ENCODE assay signal across 8 cellular contexts in the genomic region with DNA sequence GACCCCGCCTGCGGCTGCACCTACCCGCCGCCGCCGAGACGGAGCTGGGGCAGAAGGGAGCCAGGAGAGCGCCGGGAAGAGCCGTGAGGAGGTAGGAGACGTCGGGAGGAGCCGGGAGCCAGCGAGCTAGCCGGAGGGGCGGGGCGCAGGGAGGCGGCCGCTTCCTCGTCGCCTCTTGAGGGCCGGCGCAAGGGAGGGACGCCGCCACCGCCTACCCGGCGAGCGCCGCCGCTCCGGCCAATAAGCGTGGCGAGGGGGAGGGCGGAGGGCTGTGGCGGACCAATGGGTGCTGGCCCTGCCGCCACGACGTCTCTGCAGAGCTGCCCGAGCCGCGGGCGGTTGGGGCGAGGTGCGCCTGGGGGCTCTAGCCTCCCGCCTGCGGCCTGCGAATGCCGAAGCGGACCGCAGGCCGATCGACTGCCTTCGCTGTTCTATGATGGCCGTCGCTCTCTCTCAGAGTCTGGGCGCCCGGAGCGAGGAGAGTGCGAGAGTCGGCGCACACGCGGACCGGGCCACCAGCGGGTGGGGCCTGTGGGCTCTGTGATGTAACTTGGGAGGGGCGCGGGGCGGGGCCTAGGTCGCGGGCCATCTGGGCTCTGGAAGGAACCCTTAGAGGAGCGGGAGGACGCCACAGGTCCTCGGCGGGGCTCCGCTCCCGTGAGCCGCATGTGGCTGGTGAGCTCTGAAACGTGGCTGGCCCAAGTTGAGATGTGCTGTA.
DNase-seq lines count a peak whose midpoint lies in the region; ATAC-seq, FAIRE-seq and TF ChIP-seq lines count a peak whose summit lies in the region.

No MANE protein-coding gene starts in this region.

- H3K4me1 ChIP-seq in DND-41 (ENCODE audit: insufficient read depth, low read length) (peaks cover 27% of the 10 kb centered on the region), Karpas-422 (ENCODE audit: low read length) (peaks cover 19% of the 10 kb centered on the region), fibroblast of lung (ENCODE audit: control insufficient read depth, extremely low read depth, insufficient read depth, low read length) (peaks cover 12% of the 10 kb centered on the region)
- H3K4me1 ChIP-seq in naive thymus-derived CD4-positive, alpha-beta T cell (ENCODE audit: control insufficient read depth in 2 of 2, insufficient read depth in 2 of 2, low read length in 2 of 2): peaks cover 7 to 11% of the 10 kb centered on the region in 2 donors

- intact Hi-C loops in naive thymus-derived CD4-positive, alpha-beta T cell (cut with micrococcal nuclease): loop anchor here (1.0 to 10.0 kb wide), 15 partner anchors 23 to 1383 kb away; partner anchors contain the start of genes CDC25A (in 2 of the 2), ZNF589 (in 2 of the 2), ATRIP (in 1 of the 2) and CCDC12 (in 1 of the 2)

- POLR2A ChIA-PET in naive thymus-derived CD4-positive, alpha-beta T cell (lab: Charles Lee): interaction anchor here (0.9 kb wide), 1 partner anchor 9 kb away, joined by 3 read pairs; no protein-coding TSS in a partner anchor

- H3K9me2 ChIP-seq in Karpas-422 (replicated peaks; ENCODE audit: insufficient read depth, low read length): no peaks in the 10 kb centered on the region

- H3K4me1 Mint-ChIP-seq in naive thymus-derived CD4-positive, alpha-beta T cell: peaks cover 14 to 33% (median 29%) of the 10 kb centered on the region in 7 donors
- peaks cover 33% of the 10 kb centered on the region for H3K4me1 Mint-ChIP-seq in stimulated activated memory B cell treated with anti-CD40 and anti-IgM and Interleukin-4, amounts not matched to agents 10 μg/mL and 1 μg/mL and 100 μg/mL, for 72 hours

- H3K27me3 Mint-ChIP-seq in naive thymus-derived CD4-positive, alpha-beta T cell: peaks cover 0 to 18% (median 0%) of the 10 kb centered on the region in 5 donors
- H3K27me3 Mint-ChIP-seq in stimulated activated memory B cell treated with anti-CD40 and anti-IgM and Interleukin-4, amounts not matched to agents 10 μg/mL and 1 μg/mL and 100 μg/mL, for 72 hours: no peaks in the 10 kb centered on the region

- H3K4me3 Mint-ChIP-seq in naive thymus-derived CD4-positive, alpha-beta T cell: peak overlapping the region; percentile 90 to 99 (median 96)
- H3K4me3 Mint-ChIP-seq in stimulated activated memory B cell treated with anti-CD40 and anti-IgM and Interleukin-4, amounts not matched to agents 10 μg/mL and 1 μg/mL and 100 μg/mL, for 72 hours: peak overlapping the region; percentile 97

- H3K27ac ChIP-seq in DND-41 (ENCODE audit: low read length) (peak overlapping the region; percentile 100), Karpas-422 (ENCODE audit: low read length) (peak overlapping the region; percentile 84), fibroblast of lung (ENCODE audit: insufficient read depth, low read length) (peak overlapping the region; percentile 99)
- H3K27ac ChIP-seq in naive thymus-derived CD4-positive, alpha-beta T cell (ENCODE audit: low read depth, low read length): peak overlapping the region; percentile 95

- peak overlapping the region; percentile 90 for H3K9ac ChIP-seq in DND-41 (ENCODE audit: low read depth, low read length)
- peak overlapping the region; percentile 95 for H3K9ac ChIP-seq in Karpas-422 (ENCODE audit: low read length)
- H3K9ac ChIP-seq in fibroblast of lung (ENCODE audit: insufficient read depth, low read length): peak overlapping the region; percentile 96

- peaks cover 9% of the 10 kb centered on the region for H3K36me3 ChIP-seq in DND-41 (ENCODE audit: insufficient read depth, low read length)
- H3K36me3 ChIP-seq in Karpas-422 (ENCODE audit: insufficient read depth, low read length): 0 out of 2 replicates have a peak, but pooled peaks cover 5% of the 10 kb centered on the region
- H3K36me3 ChIP-seq in fibroblast of lung (ENCODE audit: control insufficient read depth, insufficient read depth, low read length): no peaks in the 10 kb centered on the region
- peaks cover 0 to 2% (median 0%) of the 10 kb centered on the region in 3 experiments for H3K36me3 ChIP-seq in naive thymus-derived CD4-positive, alpha-beta T cell (ENCODE audit: control insufficient read depth in 2 of 3, insufficient read depth in 3 of 3, low read length in 3 of 3)

- TF ChIP-seq CTCF in DND-41 (IDR thresholded peaks at IDR 0.05; ENCODE audit: borderline replicate concordance, extremely low read depth, low read length, poor library complexity, severe bottlenecking) (no peak), fibroblast of lung (conservative IDR thresholded peaks at IDR 0.05 in 1 of 2, IDR thresholded peaks at IDR 0.05 in 1 of 2; ENCODE audit: low read depth in 1 of 2, low read length in 2 of 2) (no peak)

- CTCF ChIA-PET in naive thymus-derived CD4-positive, alpha-beta T cell (lab: Charles Lee): interaction anchor here (0.6 kb wide), 2 partner anchors 66 to 576 kb away, joined by 3 to 4 read pairs; partner anchors contain the start of gene ELP6

- peak overlapping the region; percentile 71 to 99 (median 98) for H3K27ac Mint-ChIP-seq in naive thymus-derived CD4-positive, alpha-beta T cell
- peak overlapping the region; percentile 92 for H3K27ac Mint-ChIP-seq in stimulated activated memory B cell treated with anti-CD40 and anti-IgM and Interleukin-4, amounts not matched to agents 10 μg/mL and 1 μg/mL and 100 μg/mL, for 72 hours

- H4K20me1 ChIP-seq in DND-41 (ENCODE audit: insufficient read depth, low read length) (peaks cover 12% of the 10 kb centered on the region; the same call in 1 of the 2 replicates), Karpas-422 (ENCODE audit: insufficient read depth, low read depth, low read length) (no peaks in the 10 kb centered on the region), fibroblast of lung (ENCODE audit: control insufficient read depth, extremely low read depth, insufficient read depth, low read length) (peaks cover 3% of the 10 kb centered on the region)

- ATAC-seq in DND-41 (ENCODE audit: insufficient read depth, low read depth) (peak; percentile 92), GM21825 (IDR thresholded peaks at IDR 0.05; ENCODE audit: unreplicated experiment) (peak; percentile 89)
- ATAC-seq in naive thymus-derived CD4-positive, alpha-beta T cell: peak; percentile 97
- peak; percentile 98 for ATAC-seq in stimulated activated memory B cell treated with anti-CD40 and anti-IgM and Interleukin-4, amounts not matched to agents 10 μg/mL and 1 μg/mL and 100 μg/mL, for 72 hours

- H3K9me3 ChIP-seq in DND-41 (ENCODE audit: insufficient read depth, low read length, severe bottlenecking) (no peaks in the 10 kb centered on the region), Karpas-422 (ENCODE audit: low read length) (no peaks in the 10 kb centered on the region), fibroblast of lung (ENCODE audit: control insufficient read depth, insufficient read depth, low read depth, low read length) (no peaks in the 10 kb centered on the region)
- H3K9me3 ChIP-seq in naive thymus-derived CD4-positive, alpha-beta T cell (ENCODE audit: control insufficient read depth in 2 of 3, low read length in 3 of 3): no peaks in the 10 kb centered on the region

- H2AFZ ChIP-seq in DND-41 (ENCODE audit: low read depth, low read length) (peak overlapping the region; percentile 96), Karpas-422 (ENCODE audit: low read length) (peak overlapping the region; percentile 55; the same call in 1 of the 2 replicates), fibroblast of lung (ENCODE audit: low read length) (peak overlapping the region; percentile 81)

- H3K79me2 ChIP-seq in DND-41 (ENCODE audit: insufficient read depth, low read length) (peaks cover 48% of the 10 kb centered on the region), Karpas-422 (ENCODE audit: low read length) (peaks cover 48% of the 10 kb centered on the region), fibroblast of lung (ENCODE audit: control insufficient read depth, insufficient read depth, low read length) (peaks cover 43% of the 10 kb centered on the region)

- H3K36me3 Mint-ChIP-seq in naive thymus-derived CD4-positive, alpha-beta T cell: peaks cover 0 to 3% (median 0%) of the 10 kb centered on the region in 5 donors
- peaks cover 9% of the 10 kb centered on the region for H3K36me3 Mint-ChIP-seq in stimulated activated memory B cell treated with anti-CD40 and anti-IgM and Interleukin-4, amounts not matched to agents 10 μg/mL and 1 μg/mL and 100 μg/mL, for 72 hours

- peak; percentile 97 for DNase-seq in DND-41
- DNase-seq in Karpas-422: peak; percentile 98
- peak; percentile 86 for DNase-seq in RCC 7860 (ENCODE audit: low spot score)
- peak; percentile 89 to 90 for DNase-seq in activated T-helper 1 cell treated with anti-CD3 and anti-CD28 coated beads, Interleukin-2, amount 50 U/mL, for 16 hours (ENCODE audit: low read depth in 1 of 2, low spot score in 1 of 2)
- DNase-seq in fibroblast of lung (ENCODE audit: low read depth in 2 of 2): peak; percentile 96 to 98
- peak; percentile 89 to 96 (median 94) for DNase-seq in naive thymus-derived CD4-positive, alpha-beta T cell

- FAIRE-seq in RCC 7860 (lab: Jason Lieb, UNC): no peak

- peak overlapping the region; percentile 85 for H3K4me2 ChIP-seq in DND-41 (ENCODE audit: insufficient read depth, low read length)
- H3K4me2 ChIP-seq in Karpas-422 (ENCODE audit: low read depth, low read length, poor library complexity, severe bottlenecking): peak overlapping the region; percentile 87
- peak overlapping the region; percentile 75 for H3K4me2 ChIP-seq in fibroblast of lung (ENCODE audit: extremely low read depth, insufficient read depth, low read length)

- H3K4me3 ChIP-seq in DND-41 (ENCODE audit: low read depth in 1 of 2, low read length in 2 of 2) (peak overlapping the region; percentile 76 to 92), Karpas-422 (ENCODE audit: low read length) (peak overlapping the region; percentile 88), fibroblast of lung (replicated peaks in 1 of 4; ENCODE audit: control extremely low read depth in 1 of 4, insufficient read depth in 1 of 4, low read depth in 3 of 4, low read length in 4 of 4) (peak overlapping the region; percentile 68 to 100 (median 84))
- H3K4me3 ChIP-seq in naive thymus-derived CD4-positive, alpha-beta T cell (ENCODE audit: low read length): peak overlapping the region; percentile 85

- H3K9me3 Mint-ChIP-seq in naive thymus-derived CD4-positive, alpha-beta T cell: peaks cover 0 to 2% (median 0%) of the 10 kb centered on the region in 11 donors
- no peaks in the 10 kb centered on the region for H3K9me3 Mint-ChIP-seq in stimulated activated memory B cell treated with anti-CD40 and anti-IgM and Interleukin-4, amounts not matched to agents 10 μg/mL and 1 μg/mL and 100 μg/mL, for 72 hours

- no peaks in the 10 kb centered on the region for H3K27me3 ChIP-seq in DND-41 (ENCODE audit: insufficient read depth, low read length, poor library complexity)
- no peaks in the 10 kb centered on the region for H3K27me3 ChIP-seq in Karpas-422 (ENCODE audit: low read length)
- H3K27me3 ChIP-seq in fibroblast of lung (ENCODE audit: control insufficient read depth, insufficient read depth, low read length): no peaks in the 10 kb centered on the region
- no peaks in the 10 kb centered on the region for H3K27me3 ChIP-seq in naive thymus-derived CD4-positive, alpha-beta T cell (ENCODE audit: control insufficient read depth in 2 of 2, insufficient read depth in 2 of 2, low read length in 2 of 2)

Comparison
In these comparisons a context has a peak if more than half of its experiments do, and no peak if none do; other contexts are left out.
1. Peak in every context shown above with its lines: DNase-seq, ATAC-seq, H3K4me3 ChIP-seq and H3K27ac ChIP-seq.